In genomic region chr2:37672870-37673184, GRCh38 we compare ENCODE assay signal across 8 cellular contexts. TPM values are rescaled to one million over a fixed set of nuclear protein-coding genes. Genes with fewer than 3 reads are reported as not detected.
DNase-seq lines count a peak whose midpoint lies in the region; ATAC-seq and TF ChIP-seq lines count a peak whose summit lies in the region.

No MANE protein-coding gene starts in this region.

- H3K36me3 ChIP-seq in SU-DHL-6 (ENCODE audit: low read length), result no peaks in the 10 kb centered on the region

- peak overlapping the region; percentile 83 for H2AFZ ChIP-seq in SU-DHL-6 (ENCODE audit: low read depth, low read length, severe bottlenecking)

- peak overlapping the region; percentile 40 for H3K27ac ChIP-seq in SU-DHL-6 (ENCODE audit: low read depth, low read length)

- H3K9ac ChIP-seq in SU-DHL-6 (ENCODE audit: low read length), result peak overlapping the region; percentile 83

- 0 out of 2 replicates have a peak, but pooled peaks cover 5% of the 10 kb centered on the region for H3F3A ChIP-seq in SU-DHL-6 (ENCODE audit: insufficient read depth)

- TF ChIP-seq CTCF in GM12864 (IDR thresholded peaks at IDR 0.05; ENCODE audit: low read depth, low read length, missing control alignments), result no peak
- no peak for TF ChIP-seq CTCF in SU-DHL-6 (IDR thresholded peaks at IDR 0.05; ENCODE audit: insufficient read depth, low read length, poor library complexity, severe bottlenecking)
- TF ChIP-seq CTCF in fibroblast of the aortic adventitia (IDR thresholded peaks at IDR 0.05; ENCODE audit: insufficient read depth, low read length), result no peak
- no peak for TF ChIP-seq CTCF in retinal pigment epithelial cell (conservative IDR thresholded peaks at IDR 0.05; ENCODE audit: low read depth, low read length)

- no peaks in the 10 kb centered on the region for H3K9me3 ChIP-seq in SU-DHL-6 (ENCODE audit: insufficient read depth, low read length)

- no peaks in the 10 kb centered on the region for H3K27me3 ChIP-seq in SU-DHL-6 (ENCODE audit: low read length)

- H4K20me1 ChIP-seq in SU-DHL-6 (ENCODE audit: low read depth, low read length), result no peaks in the 10 kb centered on the region

- ATAC-seq in GM19455 (IDR thresholded peaks at IDR 0.05; ENCODE audit: unreplicated experiment) (no peak), HG02623 (IDR thresholded peaks at IDR 0.05; ENCODE audit: unreplicated experiment) (no peak), HG03521 (IDR thresholded peaks at IDR 0.05; ENCODE audit: unreplicated experiment) (no peak)

- DNase-seq in GM12864 (ENCODE audit: low read depth) (peak; percentile 51), fibroblast of the aortic adventitia (ENCODE audit: low read depth) (peak; percentile 48), retinal pigment epithelial cell (ENCODE audit: low read depth) (no peak), middle frontal gyrus (ENCODE audit: extremely low spot score, low spot score) (no peak)

- H3K4me2 ChIP-seq in SU-DHL-6 (ENCODE audit: low read depth, low read length, poor library complexity, severe bottlenecking), result peak overlapping the region; percentile 58

- H3K9me2 ChIP-seq in SU-DHL-6 (replicated peaks; ENCODE audit: insufficient read depth, low read length), result no peaks in the 10 kb centered on the region

- peak overlapping the region; percentile 91 for H3K4me3 ChIP-seq in GM12864 (ENCODE audit: low read depth, low read length)
- H3K4me3 ChIP-seq in SU-DHL-6 (ENCODE audit: insufficient read depth, low read length, poor library complexity, severe bottlenecking), result peak overlapping the region; percentile 92
- H3K4me3 ChIP-seq in fibroblast of the aortic adventitia (ENCODE audit: low read depth, low read length), result peak overlapping the region; percentile 92
- H3K4me3 ChIP-seq in retinal pigment epithelial cell (ENCODE audit: low read length), result peak overlapping the region; percentile 88

- peaks cover 32% of the 10 kb centered on the region for H3K79me2 ChIP-seq in SU-DHL-6 (ENCODE audit: insufficient read depth, low read length)

RNA-seq across cellular contexts. Expression of gene CDC42EP3, which starts 1.4 kb away (rescaled TPM):
- total RNA-seq in fibroblast of the aortic adventitia (ENCODE audit: low replicate concordance), result 30.5 and 34.7 TPM in 2 replicates

Comparison
In these comparisons a context has a peak if more than half of its experiments do, and no peak if none do; other contexts are left out.
1. DNase-seq: peak in GM12864 (single experiment) and fibroblast of the aortic adventitia (single experiment); none in retinal pigment epithelial cell (single experiment) and middle frontal gyrus (single experiment).
2. Peak in every context shown above with its lines, with median percentiles within 50 percentile points of each other: H3K4me3 ChIP-seq.